ENCODE assay signal across 2 cellular contexts in the genomic region with DNA sequence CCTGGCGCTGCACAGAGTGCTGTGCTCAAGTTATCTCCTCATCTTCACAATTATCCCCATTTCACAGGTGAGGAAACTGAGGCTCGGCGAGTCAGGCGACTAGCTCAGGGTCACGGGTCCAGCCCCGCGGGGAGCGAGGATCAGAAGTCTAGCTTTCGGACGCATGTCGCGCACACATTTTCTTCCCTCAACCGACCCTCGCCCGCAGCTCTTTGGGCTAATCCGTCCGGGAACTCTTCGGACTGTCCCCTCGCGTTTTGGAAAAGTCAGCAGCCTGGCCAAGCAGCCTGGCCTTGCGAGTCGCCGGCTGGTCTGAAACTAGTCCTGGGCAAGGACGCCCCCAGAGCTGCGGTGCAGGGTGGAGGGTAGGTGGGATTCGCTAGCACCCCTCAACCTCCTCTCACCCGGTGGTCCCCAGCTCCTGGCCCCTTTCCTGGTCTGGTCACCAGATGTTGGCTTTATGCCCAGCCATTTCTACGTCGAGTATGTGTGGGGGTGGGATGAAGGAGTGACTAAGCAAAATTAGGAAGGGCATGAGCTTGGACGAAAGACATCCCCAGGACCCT.
TF ChIP-seq lines count a peak whose summit lies in the region.

No MANE protein-coding gene starts in this region.

TF ChIP-seq in GM23338, 12 proteins besides CTCF, POLR2A, EP300 and RAD21 (continues in another document):
- TF ChIP-seq ZNF114 (CRISPR knock-in tag; IDR thresholded peaks at IDR 0.05) (no peak), EZH2phosphoT487 (IDR thresholded peaks at IDR 0.05; ENCODE audit: unreplicated experiment) (no peak), EZH2 (IDR thresholded peaks at IDR 0.05; ENCODE audit: low read depth, unreplicated experiment) (no peak), JUNB (IDR thresholded peaks at IDR 0.05; ENCODE audit: unreplicated experiment) (no peak), NANOG (IDR thresholded peaks at IDR 0.05; ENCODE audit: borderline replicate concordance) (no peak), ZNF331 (CRISPR knock-in tag; IDR thresholded peaks at IDR 0.05; ENCODE audit: low read depth) (no peak), STAT1 (IDR thresholded peaks at IDR 0.05; ENCODE audit: unreplicated experiment) (no peak), POLR2AphosphoS5 (IDR thresholded peaks at IDR 0.05; ENCODE audit: low read depth) (no peak), CREB1 (CRISPR knock-in tag; IDR thresholded peaks at IDR 0.05; ENCODE audit: low read depth) (no peak)
- TF ChIP-seq, protein P1, sequence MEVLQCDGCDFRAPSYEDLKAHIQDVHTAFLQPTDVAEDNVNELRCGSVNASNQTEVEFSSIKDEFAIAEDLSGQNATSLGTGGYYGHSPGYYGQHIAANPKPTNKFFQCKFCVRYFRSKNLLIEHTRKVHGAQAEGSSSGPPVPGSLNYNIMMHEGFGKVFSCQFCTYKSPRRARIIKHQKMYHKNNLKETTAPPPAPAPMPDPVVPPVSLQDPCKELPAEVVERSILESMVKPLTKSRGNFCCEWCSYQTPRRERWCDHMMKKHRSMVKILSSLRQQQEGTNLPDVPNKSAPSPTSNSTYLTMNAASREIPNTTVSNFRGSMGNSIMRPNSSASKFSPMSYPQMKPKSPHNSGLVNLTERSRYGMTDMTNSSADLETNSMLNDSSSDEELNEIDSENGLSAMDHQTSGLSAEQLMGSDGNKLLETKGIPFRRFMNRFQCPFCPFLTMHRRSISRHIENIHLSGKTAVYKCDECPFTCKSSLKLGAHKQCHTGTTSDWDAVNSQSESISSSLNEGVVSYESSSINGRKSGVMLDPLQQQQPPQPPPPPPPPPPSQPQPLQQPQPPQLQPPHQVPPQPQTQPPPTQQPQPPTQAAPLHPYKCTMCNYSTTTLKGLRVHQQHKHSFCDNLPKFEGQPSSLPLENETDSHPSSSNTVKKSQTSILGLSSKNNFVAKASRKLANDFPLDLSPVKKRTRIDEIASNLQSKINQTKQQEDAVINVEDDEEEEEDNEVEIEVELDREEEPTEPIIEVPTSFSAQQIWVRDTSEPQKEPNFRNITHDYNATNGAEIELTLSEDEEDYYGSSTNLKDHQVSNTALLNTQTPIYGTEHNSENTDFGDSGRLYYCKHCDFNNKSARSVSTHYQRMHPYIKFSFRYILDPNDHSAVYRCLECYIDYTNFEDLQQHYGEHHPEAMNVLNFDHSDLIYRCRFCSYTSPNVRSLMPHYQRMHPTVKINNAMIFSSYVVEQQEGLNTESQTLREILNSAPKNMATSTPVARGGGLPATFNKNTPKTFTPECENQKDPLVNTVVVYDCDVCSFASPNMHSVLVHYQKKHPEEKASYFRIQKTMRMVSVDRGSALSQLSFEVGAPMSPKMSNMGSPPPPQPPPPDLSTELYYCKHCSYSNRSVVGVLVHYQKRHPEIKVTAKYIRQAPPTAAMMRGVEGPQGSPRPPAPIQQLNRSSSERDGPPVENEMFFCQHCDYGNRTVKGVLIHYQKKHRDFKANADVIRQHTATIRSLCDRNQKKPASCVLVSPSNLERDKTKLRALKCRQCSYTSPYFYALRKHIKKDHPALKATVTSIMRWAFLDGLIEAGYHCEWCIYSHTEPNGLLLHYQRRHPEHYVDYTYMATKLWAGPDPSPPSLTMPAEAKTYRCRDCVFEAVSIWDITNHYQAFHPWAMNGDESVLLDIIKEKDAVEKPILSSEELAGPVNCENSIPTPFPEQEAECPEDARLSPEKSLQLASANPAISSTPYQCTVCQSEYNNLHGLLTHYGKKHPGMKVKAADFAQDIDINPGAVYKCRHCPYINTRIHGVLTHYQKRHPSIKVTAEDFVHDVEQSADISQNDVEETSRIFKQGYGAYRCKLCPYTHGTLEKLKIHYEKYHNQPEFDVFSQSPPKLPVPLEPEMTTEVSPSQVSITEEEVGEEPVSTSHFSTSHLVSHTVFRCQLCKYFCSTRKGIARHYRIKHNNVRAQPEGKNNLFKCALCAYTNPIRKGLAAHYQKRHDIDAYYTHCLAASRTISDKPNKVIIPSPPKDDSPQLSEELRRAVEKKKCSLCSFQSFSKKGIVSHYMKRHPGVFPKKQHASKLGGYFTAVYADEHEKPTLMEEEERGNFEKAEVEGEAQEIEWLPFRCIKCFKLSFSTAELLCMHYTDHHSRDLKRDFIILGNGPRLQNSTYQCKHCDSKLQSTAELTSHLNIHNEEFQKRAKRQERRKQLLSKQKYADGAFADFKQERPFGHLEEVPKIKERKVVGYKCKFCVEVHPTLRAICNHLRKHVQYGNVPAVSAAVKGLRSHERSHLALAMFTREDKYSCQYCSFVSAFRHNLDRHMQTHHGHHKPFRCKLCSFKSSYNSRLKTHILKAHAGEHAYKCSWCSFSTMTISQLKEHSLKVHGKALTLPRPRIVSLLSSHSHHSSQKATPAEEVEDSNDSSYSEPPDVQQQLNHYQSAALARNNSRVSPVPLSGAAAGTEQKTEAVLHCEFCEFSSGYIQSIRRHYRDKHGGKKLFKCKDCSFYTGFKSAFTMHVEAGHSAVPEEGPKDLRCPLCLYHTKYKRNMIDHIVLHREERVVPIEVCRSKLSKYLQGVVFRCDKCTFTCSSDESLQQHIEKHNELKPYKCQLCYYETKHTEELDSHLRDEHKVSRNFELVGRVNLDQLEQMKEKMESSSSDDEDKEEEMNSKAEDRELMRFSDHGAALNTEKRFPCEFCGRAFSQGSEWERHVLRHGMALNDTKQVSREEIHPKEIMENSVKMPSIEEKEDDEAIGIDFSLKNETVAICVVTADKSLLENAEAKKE (CRISPR knock-in tag; IDR thresholded peaks at IDR 0.05): no peak
- TF ChIP-seq, protein P2, sequence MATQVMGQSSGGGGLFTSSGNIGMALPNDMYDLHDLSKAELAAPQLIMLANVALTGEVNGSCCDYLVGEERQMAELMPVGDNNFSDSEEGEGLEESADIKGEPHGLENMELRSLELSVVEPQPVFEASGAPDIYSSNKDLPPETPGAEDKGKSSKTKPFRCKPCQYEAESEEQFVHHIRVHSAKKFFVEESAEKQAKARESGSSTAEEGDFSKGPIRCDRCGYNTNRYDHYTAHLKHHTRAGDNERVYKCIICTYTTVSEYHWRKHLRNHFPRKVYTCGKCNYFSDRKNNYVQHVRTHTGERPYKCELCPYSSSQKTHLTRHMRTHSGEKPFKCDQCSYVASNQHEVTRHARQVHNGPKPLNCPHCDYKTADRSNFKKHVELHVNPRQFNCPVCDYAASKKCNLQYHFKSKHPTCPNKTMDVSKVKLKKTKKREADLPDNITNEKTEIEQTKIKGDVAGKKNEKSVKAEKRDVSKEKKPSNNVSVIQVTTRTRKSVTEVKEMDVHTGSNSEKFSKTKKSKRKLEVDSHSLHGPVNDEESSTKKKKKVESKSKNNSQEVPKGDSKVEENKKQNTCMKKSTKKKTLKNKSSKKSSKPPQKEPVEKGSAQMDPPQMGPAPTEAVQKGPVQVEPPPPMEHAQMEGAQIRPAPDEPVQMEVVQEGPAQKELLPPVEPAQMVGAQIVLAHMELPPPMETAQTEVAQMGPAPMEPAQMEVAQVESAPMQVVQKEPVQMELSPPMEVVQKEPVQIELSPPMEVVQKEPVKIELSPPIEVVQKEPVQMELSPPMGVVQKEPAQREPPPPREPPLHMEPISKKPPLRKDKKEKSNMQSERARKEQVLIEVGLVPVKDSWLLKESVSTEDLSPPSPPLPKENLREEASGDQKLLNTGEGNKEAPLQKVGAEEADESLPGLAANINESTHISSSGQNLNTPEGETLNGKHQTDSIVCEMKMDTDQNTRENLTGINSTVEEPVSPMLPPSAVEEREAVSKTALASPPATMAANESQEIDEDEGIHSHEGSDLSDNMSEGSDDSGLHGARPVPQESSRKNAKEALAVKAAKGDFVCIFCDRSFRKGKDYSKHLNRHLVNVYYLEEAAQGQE (IDR thresholded peaks at IDR 0.05; ENCODE audit: unreplicated experiment): no peak

TF ChIP-seq in H1, 55 proteins besides CTCF, POLR2A, EP300 and RAD21:
- TF ChIP-seq GTF2F1 (IDR thresholded peaks at IDR 0.05; ENCODE audit: borderline replicate concordance, low read depth, low read length): no peak
- TF ChIP-seq EZH2 (IDR thresholded peaks at IDR 0.05; ENCODE audit: low read depth, low read length, severe bottlenecking): no peak
- TF ChIP-seq KDM1A (IDR thresholded peaks at IDR 0.05; ENCODE audit: borderline replicate concordance, low read length): 0 out of 2 replicates have a peak, but pooled peaks have one; percentile 44
- TF ChIP-seq TBP (IDR thresholded peaks at IDR 0.05; ENCODE audit: low read depth, low read length): no peak
- TF ChIP-seq, protein P3, sequence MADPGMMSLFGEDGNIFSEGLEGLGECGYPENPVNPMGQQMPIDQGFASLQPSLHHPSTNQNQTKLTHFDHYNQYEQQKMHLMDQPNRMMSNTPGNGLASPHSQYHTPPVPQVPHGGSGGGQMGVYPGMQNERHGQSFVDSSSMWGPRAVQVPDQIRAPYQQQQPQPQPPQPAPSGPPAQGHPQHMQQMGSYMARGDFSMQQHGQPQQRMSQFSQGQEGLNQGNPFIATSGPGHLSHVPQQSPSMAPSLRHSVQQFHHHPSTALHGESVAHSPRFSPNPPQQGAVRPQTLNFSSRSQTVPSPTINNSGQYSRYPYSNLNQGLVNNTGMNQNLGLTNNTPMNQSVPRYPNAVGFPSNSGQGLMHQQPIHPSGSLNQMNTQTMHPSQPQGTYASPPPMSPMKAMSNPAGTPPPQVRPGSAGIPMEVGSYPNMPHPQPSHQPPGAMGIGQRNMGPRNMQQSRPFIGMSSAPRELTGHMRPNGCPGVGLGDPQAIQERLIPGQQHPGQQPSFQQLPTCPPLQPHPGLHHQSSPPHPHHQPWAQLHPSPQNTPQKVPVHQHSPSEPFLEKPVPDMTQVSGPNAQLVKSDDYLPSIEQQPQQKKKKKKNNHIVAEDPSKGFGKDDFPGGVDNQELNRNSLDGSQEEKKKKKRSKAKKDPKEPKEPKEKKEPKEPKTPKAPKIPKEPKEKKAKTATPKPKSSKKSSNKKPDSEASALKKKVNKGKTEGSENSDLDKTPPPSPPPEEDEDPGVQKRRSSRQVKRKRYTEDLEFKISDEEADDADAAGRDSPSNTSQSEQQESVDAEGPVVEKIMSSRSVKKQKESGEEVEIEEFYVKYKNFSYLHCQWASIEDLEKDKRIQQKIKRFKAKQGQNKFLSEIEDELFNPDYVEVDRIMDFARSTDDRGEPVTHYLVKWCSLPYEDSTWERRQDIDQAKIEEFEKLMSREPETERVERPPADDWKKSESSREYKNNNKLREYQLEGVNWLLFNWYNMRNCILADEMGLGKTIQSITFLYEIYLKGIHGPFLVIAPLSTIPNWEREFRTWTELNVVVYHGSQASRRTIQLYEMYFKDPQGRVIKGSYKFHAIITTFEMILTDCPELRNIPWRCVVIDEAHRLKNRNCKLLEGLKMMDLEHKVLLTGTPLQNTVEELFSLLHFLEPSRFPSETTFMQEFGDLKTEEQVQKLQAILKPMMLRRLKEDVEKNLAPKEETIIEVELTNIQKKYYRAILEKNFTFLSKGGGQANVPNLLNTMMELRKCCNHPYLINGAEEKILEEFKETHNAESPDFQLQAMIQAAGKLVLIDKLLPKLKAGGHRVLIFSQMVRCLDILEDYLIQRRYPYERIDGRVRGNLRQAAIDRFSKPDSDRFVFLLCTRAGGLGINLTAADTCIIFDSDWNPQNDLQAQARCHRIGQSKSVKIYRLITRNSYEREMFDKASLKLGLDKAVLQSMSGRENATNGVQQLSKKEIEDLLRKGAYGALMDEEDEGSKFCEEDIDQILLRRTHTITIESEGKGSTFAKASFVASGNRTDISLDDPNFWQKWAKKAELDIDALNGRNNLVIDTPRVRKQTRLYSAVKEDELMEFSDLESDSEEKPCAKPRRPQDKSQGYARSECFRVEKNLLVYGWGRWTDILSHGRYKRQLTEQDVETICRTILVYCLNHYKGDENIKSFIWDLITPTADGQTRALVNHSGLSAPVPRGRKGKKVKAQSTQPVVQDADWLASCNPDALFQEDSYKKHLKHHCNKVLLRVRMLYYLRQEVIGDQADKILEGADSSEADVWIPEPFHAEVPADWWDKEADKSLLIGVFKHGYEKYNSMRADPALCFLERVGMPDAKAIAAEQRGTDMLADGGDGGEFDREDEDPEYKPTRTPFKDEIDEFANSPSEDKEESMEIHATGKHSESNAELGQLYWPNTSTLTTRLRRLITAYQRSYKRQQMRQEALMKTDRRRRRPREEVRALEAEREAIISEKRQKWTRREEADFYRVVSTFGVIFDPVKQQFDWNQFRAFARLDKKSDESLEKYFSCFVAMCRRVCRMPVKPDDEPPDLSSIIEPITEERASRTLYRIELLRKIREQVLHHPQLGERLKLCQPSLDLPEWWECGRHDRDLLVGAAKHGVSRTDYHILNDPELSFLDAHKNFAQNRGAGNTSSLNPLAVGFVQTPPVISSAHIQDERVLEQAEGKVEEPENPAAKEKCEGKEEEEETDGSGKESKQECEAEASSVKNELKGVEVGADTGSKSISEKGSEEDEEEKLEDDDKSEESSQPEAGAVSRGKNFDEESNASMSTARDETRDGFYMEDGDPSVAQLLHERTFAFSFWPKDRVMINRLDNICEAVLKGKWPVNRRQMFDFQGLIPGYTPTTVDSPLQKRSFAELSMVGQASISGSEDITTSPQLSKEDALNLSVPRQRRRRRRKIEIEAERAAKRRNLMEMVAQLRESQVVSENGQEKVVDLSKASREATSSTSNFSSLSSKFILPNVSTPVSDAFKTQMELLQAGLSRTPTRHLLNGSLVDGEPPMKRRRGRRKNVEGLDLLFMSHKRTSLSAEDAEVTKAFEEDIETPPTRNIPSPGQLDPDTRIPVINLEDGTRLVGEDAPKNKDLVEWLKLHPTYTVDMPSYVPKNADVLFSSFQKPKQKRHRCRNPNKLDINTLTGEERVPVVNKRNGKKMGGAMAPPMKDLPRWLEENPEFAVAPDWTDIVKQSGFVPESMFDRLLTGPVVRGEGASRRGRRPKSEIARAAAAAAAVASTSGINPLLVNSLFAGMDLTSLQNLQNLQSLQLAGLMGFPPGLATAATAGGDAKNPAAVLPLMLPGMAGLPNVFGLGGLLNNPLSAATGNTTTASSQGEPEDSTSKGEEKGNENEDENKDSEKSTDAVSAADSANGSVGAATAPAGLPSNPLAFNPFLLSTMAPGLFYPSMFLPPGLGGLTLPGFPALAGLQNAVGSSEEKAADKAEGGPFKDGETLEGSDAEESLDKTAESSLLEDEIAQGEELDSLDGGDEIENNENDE (IDR thresholded peaks at IDR 0.05; ENCODE audit: insufficient replicate concordance, low read length): no peak
- peak; percentile 26; the same call in 1 of the 2 replicates for TF ChIP-seq MAFK (IDR thresholded peaks at IDR 0.05; ENCODE audit: low read depth, low read length)
- no peak for TF ChIP-seq BRCA1 (IDR thresholded peaks at IDR 0.05; ENCODE audit: low read depth, low read length)
- TF ChIP-seq BACH1 (IDR thresholded peaks at IDR 0.05; ENCODE audit: low read length): peak; percentile 60; the same call in 1 of the 2 replicates
- TF ChIP-seq PHF8 (conservative IDR thresholded peaks at IDR 0.05; ENCODE audit: low read depth, low read length): no peak
- TF ChIP-seq TEAD4 (IDR thresholded peaks at IDR 0.05; ENCODE audit: low read depth, low read length): no peak
- no peak for TF ChIP-seq SP4 (IDR thresholded peaks at IDR 0.05; ENCODE audit: low read length)
- no peak for TF ChIP-seq KDM5A (IDR thresholded peaks at IDR 0.05; ENCODE audit: low read length)
- no peak for TF ChIP-seq RFX5 (IDR thresholded peaks at IDR 0.05; ENCODE audit: borderline replicate concordance, low read depth, low read length)
- TF ChIP-seq HDAC6 (IDR thresholded peaks at IDR 0.05; ENCODE audit: low read depth, low read length): no peak
- no peak for TF ChIP-seq ASH2L (IDR thresholded peaks at IDR 0.05; ENCODE audit: low read length)
- no peak for TF ChIP-seq ZNF274 (IDR thresholded peaks at IDR 0.05; ENCODE audit: borderline replicate concordance, extremely low read depth, low read length)
- no peak for TF ChIP-seq NANOG (IDR thresholded peaks at IDR 0.05; ENCODE audit: insufficient read depth, low read depth, low read length, poor library complexity, severe bottlenecking)
- TF ChIP-seq YY1 (IDR thresholded peaks at IDR 0.05; ENCODE audit: low read depth, low read length): no peak
- no peak for TF ChIP-seq CBX8 (IDR thresholded peaks at IDR 0.05; ENCODE audit: borderline replicate concordance, low read depth, low read length)
- no peak for TF ChIP-seq JUN (IDR thresholded peaks at IDR 0.05; ENCODE audit: low read depth, low read length)
- no peak for TF ChIP-seq CREB1 (IDR thresholded peaks at IDR 0.05)
- no peak for TF ChIP-seq TAF7 (optimal IDR thresholded peaks at IDR 0.05; ENCODE audit: borderline replicate concordance, low read depth, low read length)
- TF ChIP-seq CEBPB (IDR thresholded peaks at IDR 0.05; ENCODE audit: low read depth, low read length): no peak
TF ChIP-seq in H1: peak in this region for 3.
